In genomic region chr4:84965558-84966381, GRCh38 we compare ENCODE assay signal across 8 cellular contexts. TPM values are rescaled to one million over a fixed set of nuclear protein-coding genes. Genes with fewer than 3 reads are reported as not detected.
DNase-seq lines count a peak whose midpoint lies in the region; ATAC-seq and TF ChIP-seq lines count a peak whose summit lies in the region.

No MANE protein-coding gene starts in this region.

- peak overlapping the region; percentile 79 for H3K4me3 ChIP-seq in BE2C (ENCODE audit: low read depth, low read length)

- H3K27ac Mint-ChIP-seq in progenitor cell of endocrine pancreas: peak overlapping the region; percentile 96

- TF ChIP-seq CTCF in BE2C (IDR thresholded peaks at IDR 0.05; ENCODE audit: low read depth, low read length) (no peak), progenitor cell of endocrine pancreas (IDR thresholded peaks at IDR 0.05; ENCODE audit: unreplicated experiment) (peak; percentile 46)

- H3K4me3 Mint-ChIP-seq in progenitor cell of endocrine pancreas (ENCODE audit: low read depth): peak overlapping the region; percentile 91

- peaks cover 7% of the 10 kb centered on the region for H3K4me1 ChIP-seq in BE2C

- H3K9me3 Mint-ChIP-seq in progenitor cell of endocrine pancreas (ENCODE audit: low read depth): no peaks in the 10 kb centered on the region

- H3K36me3 Mint-ChIP-seq in progenitor cell of endocrine pancreas (ENCODE audit: insufficient read depth): peaks cover 6% of the 10 kb centered on the region

- peak; percentile 72 for DNase-seq in BE2C
- DNase-seq in NCI-H146 (lab: John Stamatoyannopoulos, UW): peak; percentile 41
- DNase-seq in astrocyte of the hippocampus (ENCODE audit: low read depth, low spot score): peak; percentile 79
- DNase-seq in hepatic stellate cell (ENCODE audit: low spot score): peak; percentile 54
- DNase-seq in progenitor cell of endocrine pancreas (ENCODE audit: low spot score, unreplicated experiment): peak; percentile 59
- DNase-seq in NK-92 (lab: John Stamatoyannopoulos, UW; ENCODE audit: unreplicated experiment): no peak

- no peaks in the 10 kb centered on the region for H3K9me3 ChIP-seq in BE2C

- ATAC-seq in GM21360 (IDR thresholded peaks at IDR 0.05; ENCODE audit: unreplicated experiment): peak; percentile 22
- no peak for ATAC-seq in HG03469 (IDR thresholded peaks at IDR 0.05; ENCODE audit: unreplicated experiment)

- H3K4me1 Mint-ChIP-seq in progenitor cell of endocrine pancreas (ENCODE audit: low read depth): peaks cover 20% of the 10 kb centered on the region

- peaks cover 5% of the 10 kb centered on the region for H3K36me3 ChIP-seq in BE2C

- no peaks in the 10 kb centered on the region for H3K27me3 ChIP-seq in BE2C

- H3K27me3 Mint-ChIP-seq in progenitor cell of endocrine pancreas: no peaks in the 10 kb centered on the region

RNA-seq across cellular contexts. Expression of gene WDFY3, which starts 0.7 kb away (rescaled TPM):
- 19.3 TPM for polyA plus RNA-seq in BE2C (2012; ENCODE audit: insufficient read depth, insufficient read length, low read depth)
- total RNA-seq in progenitor cell of endocrine pancreas: 111 and 115 TPM in 2 replicates
